In genomic region chr12:131250951-131251315, GRCh38 we compare ENCODE assay signal across 24 cellular contexts.
"Had no signal": no experiment of that assay in that cellular context is flagged by ENCODE, and none has a peak within 500 bp of the region (broad histone marks: within the 10 kb centered on the region; RNA-seq: fewer than 3 reads in every experiment).

No MANE protein-coding gene starts in this region.

- DNase-seq: dermis blood vessel endothelial cell; effector CD4-positive, alpha-beta T cell; effector memory CD4-positive, alpha-beta T cell; foreskin keratinocyte; glutamatergic neuron; head of caudate nucleus; heart right ventricle; hippocampal formation; kidney glomerular epithelial cell; left colon; mammary epithelial cell; mesendoderm; midbrain had no signal

- H3K27ac Mint-ChIP-seq: memory B cell had no signal

- H3K4me3 Mint-ChIP-seq: memory B cell had no signal

- H3K27ac ChIP-seq: coronary artery, dorsolateral prefrontal cortex, esophagus muscularis mucosa, foreskin keratinocyte, heart right ventricle had no signal

- H3K9me3 Mint-ChIP-seq: memory B cell had no signal

- H3K36me3 ChIP-seq: esophagus muscularis mucosa, gastrocnemius medialis, heart right ventricle had no signal

- H3K27me3 ChIP-seq: foreskin keratinocyte, gastrocnemius medialis had no signal

- H3K36me3 Mint-ChIP-seq: memory B cell had no signal

- H3K4me1 Mint-ChIP-seq: memory B cell had no signal

- FAIRE-seq: colon, endothelial cell of umbilical vein, islet of Langerhans, keratinocyte had no signal

- ATAC-seq: foreskin keratinocyte, gastrocnemius medialis, left colon, left lobe of liver had no signal

- H3K9me3 ChIP-seq: esophagus muscularis mucosa, gastrocnemius medialis, heart right ventricle had no signal

- H3K4me1 ChIP-seq: foreskin keratinocyte, heart right ventricle had no signal

- H3K4me3 ChIP-seq: coronary artery, dorsolateral prefrontal cortex, esophagus muscularis mucosa, gastrocnemius medialis, heart right ventricle, lung had no signal
